Comparison of ENCODE assay signal across 1 cellular context in genomic region chr4:177400030-177400429, GRCh38.
TF ChIP-seq lines count a peak whose summit lies in the region.

No MANE protein-coding gene starts in this region.

TF ChIP-seq in GM23338, 12 proteins besides CTCF, POLR2A, EP300 and RAD21 (continued from another document):
- TF ChIP-seq ZNF462 (CRISPR knock-in tag; IDR thresholded peaks at IDR 0.05) (no peak), EZH2phosphoT487 (IDR thresholded peaks at IDR 0.05; ENCODE audit: unreplicated experiment) (no peak), ETS1 (IDR thresholded peaks at IDR 0.05) (no peak), JUNB (IDR thresholded peaks at IDR 0.05; ENCODE audit: unreplicated experiment) (no peak), EZH2 (IDR thresholded peaks at IDR 0.05; ENCODE audit: low read depth, unreplicated experiment) (no peak), ZNF331 (CRISPR knock-in tag; IDR thresholded peaks at IDR 0.05; ENCODE audit: low read depth) (no peak), ZNF114 (CRISPR knock-in tag; IDR thresholded peaks at IDR 0.05) (no peak), POLR2AphosphoS5 (IDR thresholded peaks at IDR 0.05; ENCODE audit: low read depth) (no peak), REST (IDR thresholded peaks at IDR 0.05; ENCODE audit: unreplicated experiment) (no peak)
TF ChIP-seq in GM23338: peak in this region for 0.
